In the genomic region with DNA sequence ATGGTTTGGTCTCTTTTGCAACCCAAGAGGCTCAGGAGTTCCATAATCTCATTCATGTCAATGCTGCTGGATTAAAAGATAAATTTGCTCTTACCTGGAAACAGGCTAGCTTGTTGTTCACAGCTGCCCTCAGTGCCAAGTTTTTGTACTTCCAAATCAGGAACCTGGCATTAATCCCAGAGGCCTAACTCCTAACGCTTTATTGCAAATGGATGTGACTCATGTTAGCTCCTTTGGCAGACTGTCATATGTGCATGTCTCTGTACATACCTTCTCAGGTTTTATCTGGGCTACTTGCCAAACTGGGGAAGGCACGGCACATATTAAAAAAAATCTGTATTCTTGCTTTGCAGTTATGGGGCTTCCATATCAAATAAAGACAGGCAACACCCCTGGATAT, we compare ENCODE assay signal across 8 cellular contexts.
DNase-seq lines count a peak whose midpoint lies in the region; TF ChIP-seq lines count a peak whose summit lies in the region.
"Not testable (repeated sequence)": the region's sequence is repeated elsewhere in the genome, so short reads cannot be mapped to it uniquely, and the experiment has no call there.

No MANE protein-coding gene starts in this region.

- TF ChIP-seq CTCF in AG10803 (conservative IDR thresholded peaks at IDR 0.05; ENCODE audit: low read length); cardiac fibroblast (IDR thresholded peaks at IDR 0.05; ENCODE audit: low read depth, low read length); foreskin fibroblast (IDR thresholded peaks at IDR 0.05; ENCODE audit: low read depth, low read length): not testable (repeated sequence)

- DNase-seq in AG10803 (ENCODE audit: low read depth): peak; percentile 68
- DNase-seq in GM04504 (ENCODE audit: low read depth): peak; percentile 25
- peak; percentile 88 for DNase-seq in NCI-H1092 (lab: John Stamatoyannopoulos, UW)
- peak; percentile 82 for DNase-seq in NCI-H226
- DNase-seq in SHP77 treated with DMSO at 0.1 percent for 48 hours (lab: John Stamatoyannopoulos, UW): peak; percentile 41
- DNase-seq in cardiac fibroblast (ENCODE audit: low read depth in 2 of 2): peak; percentile 70
- peak; percentile 10 to 26 for DNase-seq in foreskin fibroblast
- DNase-seq in skeletal muscle cell (ENCODE audit: low read depth): peak; percentile 39

- not testable (repeated sequence) for H3K4me3 ChIP-seq in AG10803 (ENCODE audit: low read length); cardiac fibroblast (replicated peaks in 1 of 2; ENCODE audit: low read depth in 2 of 2, low read length in 2 of 2); foreskin fibroblast (ENCODE audit: low read depth in 1 of 2, low read length in 2 of 2); skeletal muscle cell (ENCODE audit: low read depth, low read length)

Comparison
In these comparisons a context has a peak if more than half of its experiments do, and no peak if none do; other contexts are left out.
1. DNase-seq: peak in every context shown above with its lines; median percentile 88 in NCI-H1092; 82 in NCI-H226; 70 in cardiac fibroblast; 68 in AG10803; 41 in SHP77 treated with DMSO at 0.1 percent for 48 hours; 39 in skeletal muscle cell; 25 in GM04504; 18 in foreskin fibroblast.